In genomic region chr22:44795701-44796630, GRCh38 we compare ENCODE assay signal across 22 cellular contexts. TPM values are rescaled to one million over a fixed set of nuclear protein-coding genes. Genes with fewer than 3 reads are reported as not detected.
DNase-seq lines count a peak whose midpoint lies in the region; TF ChIP-seq lines count a peak whose summit lies in the region.
"Had no signal": no experiment of that assay in that cellular context is flagged by ENCODE, and none has a peak within 500 bp of the region (broad histone marks: within the 10 kb centered on the region; RNA-seq: fewer than 3 reads in every experiment).

No MANE protein-coding gene starts in this region.

- H3K4me3 ChIP-seq in HUES64 (ENCODE audit: low read length) (no peak overlapping the region), iPS-20b (ENCODE audit: low read length) (peak overlapping the region; percentile 39; the same call in 1 of the 2 replicates)
- H3K4me3 ChIP-seq: GM23248 had no signal

- H3K27me3 Mint-ChIP-seq in Calu3 (ENCODE audit: unreplicated experiment) (no peaks in the 10 kb centered on the region), nephron (ENCODE audit: low read depth) (peaks cover 22% of the 10 kb centered on the region)

- H3K27me3 ChIP-seq in HUES64 (ENCODE audit: insufficient read depth, low read length) (no peaks in the 10 kb centered on the region), iPS-20b (ENCODE audit: insufficient read depth, low read length) (no peaks in the 10 kb centered on the region)

- no peaks in the 10 kb centered on the region for H3K4me1 Mint-ChIP-seq in Calu3 (ENCODE audit: low read depth, unreplicated experiment)
- peaks cover 22% of the 10 kb centered on the region for H3K4me1 Mint-ChIP-seq in nephron

- H3K4me1 ChIP-seq in HUES64 (ENCODE audit: insufficient read depth, low read length) (peaks cover 22% of the 10 kb centered on the region), iPS-20b (ENCODE audit: insufficient read depth, low read length) (peaks cover 19% of the 10 kb centered on the region; the same call in 1 of the 2 replicates)

- intact Hi-C loops in Calu3 (cut with micrococcal nuclease; ENCODE audit: unreplicated experiment): no loop called here

- no TSS peak for BruUV-seq in Calu3 (replicated peaks; lab: Mats Ljungman, UMichigan)

- H3K4me3 Mint-ChIP-seq in Calu3 (ENCODE audit: low read depth, unreplicated experiment): no peak overlapping the region
- H3K4me3 Mint-ChIP-seq in nephron: no peak overlapping the region

- DNase-seq in Calu3 (no peak), NCI-H524 treated with DMSO at 0.1 percent for 48 hours (lab: John Stamatoyannopoulos, UW) (no peak), retina (no peak), NCI-H1694 treated with DMSO at 0.1 percent for 48 hours (lab: John Stamatoyannopoulos, UW) (no peak)
- DNase-seq in activated T-cell treated with anti-CD3 and anti-CD28 coated beads, Interleukin-2, amount 50 U/mL, for 1 hour: no peak
- DNase-seq: AML-193, DMS 273 treated with DMSO at 0.1 percent for 48 hours, DND-41, GM23248, IMR-90, NCI-H1417, NCI-H187 treated with DMSO at 0.1 percent for 48 hours, NCI-H2227 treated with DMSO at 0.1 percent for 48 hours, NCI-H510A treated with DMSO at 0.1 percent for 48 hours, PC-3 had no signal

- H3K27ac Mint-ChIP-seq in Calu3 (ENCODE audit: unreplicated experiment) (peak overlapping the region; percentile 33), nephron (peak overlapping the region in 2 of 3 experiments; percentile 56 to 77)

- TF ChIP-seq CTCF in Calu3 (IDR thresholded peaks at IDR 0.05; ENCODE audit: unreplicated experiment) (no peak), nephron (IDR thresholded peaks at IDR 0.05; ENCODE audit: unreplicated experiment in 3 of 3) (no peak)

- WGBS in HUES64: 39% methylated on average over 18 of the region's 18 CpGs

- H3K36me3 Mint-ChIP-seq in Calu3 (ENCODE audit: insufficient read depth, unreplicated experiment): peaks cover 46% of the 10 kb centered on the region
- H3K36me3 Mint-ChIP-seq in nephron (ENCODE audit: low read depth): no peaks in the 10 kb centered on the region

- H3K9ac ChIP-seq in HUES64 (ENCODE audit: low read depth, low read length) (peak overlapping the region; percentile 34), iPS-20b (ENCODE audit: low read depth, low read length) (peak overlapping the region; percentile 66)
- H3K9ac ChIP-seq: GM23248 had no signal

- peak overlapping the region; percentile 81; the same call in 1 of the 2 replicates for H3K27ac ChIP-seq in HUES64 (ENCODE audit: low read depth, low read length)
- H3K27ac ChIP-seq in iPS-20b (ENCODE audit: low read length): peak overlapping the region; percentile 86
- H3K27ac ChIP-seq: 22Rv1, C4-2B, GM23248, RWPE1 had no signal

- CTCF ChIA-PET in Calu3 (lab: Charles Lee): interaction anchor here (0.6 kb wide), 1 partner anchor 16 kb away, joined by 3 read pairs; no protein-coding TSS in a partner anchor

- H3K9me3 ChIP-seq in HUES64 (ENCODE audit: insufficient read depth, low read depth, low read length) (no peaks in the 10 kb centered on the region), iPS-20b (ENCODE audit: insufficient read depth, low read depth, low read length) (no peaks in the 10 kb centered on the region)

- H3K9me3 Mint-ChIP-seq in Calu3 (ENCODE audit: low read depth, unreplicated experiment) (no peaks in the 10 kb centered on the region), nephron (no peaks in the 10 kb centered on the region)

- H3K36me3 ChIP-seq in HUES64 (ENCODE audit: insufficient read depth, low read length) (no peaks in the 10 kb centered on the region), iPS-20b (ENCODE audit: insufficient read depth, low read depth, low read length) (no peaks in the 10 kb centered on the region)

RNA-seq across cellular contexts. Expression of gene ARHGAP8, which starts 43.6 kb away (rescaled TPM):
- total RNA-seq in Calu3 (2022): 124 and 127 TPM in 2 replicates
- polyA plus RNA-seq in HUES64 (2013, experiment 1 of 2): 17.4 TPM
- polyA plus RNA-seq in HUES64 (2013, experiment 2 of 2): 20.2 TPM
- total RNA-seq: M059J had no signal
- polyA plus RNA-seq: GM23248 had no signal
